Comparison of ENCODE assay signal across 14 cellular contexts in the genomic region with DNA sequence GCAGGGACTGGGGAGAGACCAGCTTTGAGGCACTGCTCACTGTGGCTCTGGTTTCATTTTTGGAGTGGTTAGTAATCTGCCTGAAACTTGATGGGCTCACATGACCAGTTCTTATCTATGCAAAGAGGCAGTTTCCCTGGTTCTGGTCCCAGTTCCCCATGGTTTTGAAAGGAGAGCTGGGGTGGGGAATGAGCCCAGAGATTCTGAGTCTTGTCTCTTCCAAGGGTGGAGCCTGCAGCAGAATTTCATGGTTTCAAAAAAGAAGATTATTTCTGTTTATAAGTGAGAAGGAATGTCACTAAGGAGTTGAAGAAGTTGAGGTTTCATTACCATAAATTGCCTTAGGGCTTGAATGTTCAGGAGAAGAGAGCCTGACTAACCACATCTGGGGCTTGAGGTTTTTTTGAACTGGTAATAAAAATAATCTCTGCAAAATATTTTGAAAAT.
DNase-seq lines count a peak whose midpoint lies in the region; ATAC-seq and TF ChIP-seq lines count a peak whose summit lies in the region.
"Had no signal": no experiment of that assay in that cellular context is flagged by ENCODE, and none has a peak within 500 bp of the region (broad histone marks: within the 10 kb centered on the region; RNA-seq: fewer than 3 reads in every experiment).

No MANE protein-coding gene starts in this region.

- H3K79me1 ChIP-seq in neuronal stem cell (ENCODE audit: low read depth, low read length) = no peaks in the 10 kb centered on the region

- no peak for TF ChIP-seq CTCF in omental fat pad (IDR thresholded peaks at IDR 0.05)

- H2BK120ac ChIP-seq in neuronal stem cell (ENCODE audit: low read depth, low read length) = no peak overlapping the region

- no peak overlapping the region for H2AK5ac ChIP-seq in neuronal stem cell (ENCODE audit: low read depth, low read length)

- no peak overlapping the region for H3K23ac ChIP-seq in neuronal stem cell (ENCODE audit: low read depth, low read length, poor library complexity)

- H3K4ac ChIP-seq in neuronal stem cell (ENCODE audit: low read length) = no peak overlapping the region

- H2AFZ ChIP-seq in neuronal stem cell (ENCODE audit: low read length) = no peak overlapping the region

- no peaks in the 10 kb centered on the region for H4K20me1 ChIP-seq in BLaER1 treated with 17β-estradiol and CSF1 and Interleukin-3, amounts not matched to agents 10 nM and 100 nM

- H2BK15ac ChIP-seq in neuronal stem cell (ENCODE audit: low read length) = no peak overlapping the region

- peak; percentile 81 for ATAC-seq in omental fat pad (ENCODE audit: low FRiP score)
- ATAC-seq: activated T-cell treated with anti-CD3 and anti-CD28 coated beads, Interleukin-2, amount 50 U/mL, for 4 hours; SK-N-SH treated with all-trans-retinoic acid at 6 μM for 48 hours had no signal

- no peaks in the 10 kb centered on the region for H3K36me3 ChIP-seq in BLaER1 treated with 17β-estradiol and CSF1 and Interleukin-3, amounts not matched to agents 10 nM and 100 nM
- H3K36me3 ChIP-seq in neuronal stem cell (replicated peaks in 1 of 2; ENCODE audit: control insufficient read depth in 2 of 2, insufficient read depth in 2 of 2, low read length in 2 of 2) = no peaks in the 10 kb centered on the region

- no peak overlapping the region for H3K18ac ChIP-seq in neuronal stem cell (ENCODE audit: low read length)

- no peak overlapping the region for H3K14ac ChIP-seq in neuronal stem cell (ENCODE audit: low read length)

- H3K4me1 ChIP-seq in BLaER1 treated with 17β-estradiol and CSF1 and Interleukin-3, amounts not matched to agents 10 nM and 100 nM = peaks cover 8 to 33% (median 21%) of the 10 kb centered on the region in 10 experiments; a peak in 19 of 20 replicates
- H3K4me1 ChIP-seq in neuronal stem cell (ENCODE audit: control insufficient read depth in 2 of 2, insufficient read depth in 1 of 2, low read depth in 1 of 2, low read length in 2 of 2) = peaks cover 0 to 7% of the 10 kb centered on the region in 2 donors

- H3K9ac ChIP-seq in BLaER1 treated with 17β-estradiol and CSF1 and Interleukin-3, amounts not matched to agents 10 nM and 100 nM = no peak overlapping the region
- H3K9ac ChIP-seq in neuronal stem cell (ENCODE audit: low read depth, low read length, poor library complexity) = no peak overlapping the region

- DNase-seq in OCI-M1 (lab: John Stamatoyannopoulos, UW) (peak; percentile 59), epidermal melanocyte (ENCODE audit: insufficient read length, low spot score) (peak; percentile 22), omental fat pad (ENCODE audit: low spot score) (no peak), neuronal stem cell (ENCODE audit: low spot score) (no peak), germinal center (ENCODE audit: low spot score) (no peak)
- DNase-seq in activated T-cell treated with anti-CD3 and anti-CD28 coated beads, Interleukin-2, amount 50 U/mL, for 1 hour = no peak
- no peak for DNase-seq in central memory CD4-positive, alpha-beta T cell
- DNase-seq: activated CD4-positive, CD25-positive, alpha-beta regulatory T cell; activated T-cell treated with anti-CD3 and anti-CD28 coated beads, Interleukin-2, amount 50 U/mL, for 4 hours; immature natural killer cell; naive B cell; NCI-H510A had no signal

- H4K8ac ChIP-seq in neuronal stem cell (ENCODE audit: low read depth, low read length) = no peak overlapping the region

- peaks cover 11 to 23% (median 14%) of the 10 kb centered on the region in 11 experiments for H3K9me3 ChIP-seq in BLaER1 treated with 17β-estradiol and CSF1 and Interleukin-3, amounts not matched to agents 10 nM and 100 nM (replicated peaks in 1 of 11)
- H3K9me3 ChIP-seq in neuronal stem cell (replicated peaks in 1 of 2; ENCODE audit: control insufficient read depth in 2 of 2, insufficient read depth in 1 of 2, low read depth in 1 of 2, low read length in 2 of 2) = peaks cover 0 to 4% of the 10 kb centered on the region in 2 donors

- H2BK12ac ChIP-seq in neuronal stem cell (ENCODE audit: low read length) = no peak overlapping the region

- H2BK5ac ChIP-seq in neuronal stem cell (ENCODE audit: low read length) = no peak overlapping the region

- peak overlapping the region; percentile 4 to 73 (median 57); a peak in 20 of 22 replicates for H3K4me2 ChIP-seq in BLaER1 treated with 17β-estradiol and CSF1 and Interleukin-3, amounts not matched to agents 10 nM and 100 nM
- H3K4me2 ChIP-seq in neuronal stem cell (ENCODE audit: insufficient read depth, low read length, poor library complexity, severe bottlenecking) = no peak overlapping the region

- H3K27me3 ChIP-seq in BLaER1 treated with 17β-estradiol and CSF1 and Interleukin-3, amounts not matched to agents 10 nM and 100 nM = no peaks in the 10 kb centered on the region
- peaks cover 0 to 6% (median 0%) of the 10 kb centered on the region in 3 experiments for H3K27me3 ChIP-seq in neuronal stem cell (ENCODE audit: control insufficient read depth in 3 of 3, insufficient read depth in 3 of 3, low read depth in 1 of 3, low read length in 3 of 3)

- H3K4me3 ChIP-seq in BLaER1 treated with 17β-estradiol and CSF1 and Interleukin-3, amounts not matched to agents 10 nM and 100 nM = no peak overlapping the region
- no peak overlapping the region for H3K4me3 ChIP-seq in neuronal stem cell (ENCODE audit: low read length in 2 of 2)

- H4K91ac ChIP-seq in neuronal stem cell (ENCODE audit: low read depth, low read length, poor library complexity) = no peak overlapping the region

- no peak overlapping the region for H3K27ac ChIP-seq in BLaER1 treated with 17β-estradiol and CSF1 and Interleukin-3, amounts not matched to agents 10 nM and 100 nM
- no peak overlapping the region for H3K27ac ChIP-seq in neuronal stem cell (replicated peaks; ENCODE audit: low read length)

Comparison
In these comparisons a context has a peak if more than half of its experiments do, and no peak if none do; other contexts are left out.
1. DNase-seq: peak in OCI-M1 (single experiment) and epidermal melanocyte (single experiment); none in omental fat pad (single experiment), activated T-cell treated with anti-CD3 and anti-CD28 coated beads, Interleukin-2, amount 50 U/mL, for 1 hour (single experiment), central memory CD4-positive, alpha-beta T cell (single experiment), neuronal stem cell (single experiment) and germinal center (single experiment).